In genomic region chr3:99669879-99670555, GRCh38 we compare ENCODE assay signal across 22 cellular contexts. TPM values are rescaled to one million over a fixed set of nuclear protein-coding genes. Genes with fewer than 3 reads are reported as not detected.
A peak's percentile ranks its signal among the peaks of the same experiment; 100 is the strongest.
DNase-seq lines count a peak whose midpoint lies in the region; ATAC-seq, FAIRE-seq and TF ChIP-seq lines count a peak whose summit lies in the region.
"Had no signal": no experiment of that assay in that cellular context is flagged by ENCODE, and none has a peak within 500 bp of the region (broad histone marks: within the 10 kb centered on the region; RNA-seq: fewer than 3 reads in every experiment).

No MANE protein-coding gene starts in this region.

- H3K27ac ChIP-seq in HepG2 (ENCODE audit: extremely low read length, insufficient read depth, low read length) (no peak overlapping the region), right lobe of liver (no peak overlapping the region), K562 (ENCODE audit: extremely low read depth, low read depth, low read length) (no peak overlapping the region)
- H3K27ac ChIP-seq: hepatocyte, neutrophil had no signal

- DNase-seq in HepG2 (ENCODE audit: low spot score): no peak
- DNase-seq in right lobe of liver: no peak
- DNase-seq in K562 (ENCODE audit: extremely low read depth in 1 of 4, low spot score in 3 of 4): no peak
- peak; percentile 42 for DNase-seq in fibroblast of peridontal ligament (ENCODE audit: extremely low read depth)
- no peak for DNase-seq in iPS-NIHi11 (ENCODE audit: low spot score)
- DNase-seq: activated CD8-positive, alpha-beta memory T cell treated with anti-CD3 and anti-CD28 coated beads for 24 hours; activated naive CD4-positive, alpha-beta T cell treated with Interleukin-2 at 50 U/mL for 16 hours; activated T-cell treated with anti-CD3 and anti-CD28 coated beads, Interleukin-2, amount 50 U/mL, for 4 hours; amygdala; effector memory CD8-positive, alpha-beta T cell; MG63; NCI-H1436; NCI-H524; stimulated activated CD4-positive, alpha-beta T cell treated with anti-CD3 and anti-CD28 coated beads, Interleukin-12 subunit alpha, Interleukin-12 subunit beta, amount 100 ng/mL, for 4 hours had no signal

- H3K9ac ChIP-seq in HepG2 (ENCODE audit: insufficient read depth, low read depth, low read length): no peak overlapping the region
- no peak overlapping the region for H3K9ac ChIP-seq in K562 (ENCODE audit: insufficient read depth in 1 of 2, low read depth in 2 of 2, low read length in 2 of 2)

- H3K9me1 ChIP-seq in K562 (ENCODE audit: control insufficient read depth, insufficient read depth, low read length): no peaks in the 10 kb centered on the region

- H3K4me3 ChIP-seq in HepG2 (replicated peaks in 1 of 3; ENCODE audit: insufficient read depth in 1 of 3, low read depth in 2 of 3, low read length in 3 of 3): no peak overlapping the region
- H3K4me3 ChIP-seq in right lobe of liver: no peak overlapping the region
- H3K4me3 ChIP-seq in K562: no peak overlapping the region
- H3K4me3 ChIP-seq: hepatocyte, lung, MG63 had no signal

- TF ChIP-seq RAD21 in HepG2 (CRISPR knock-in tag; IDR thresholded peaks at IDR 0.05): no peak
- TF ChIP-seq RAD21 in K562 (CRISPR knock-in tag; conservative IDR thresholded peaks at IDR 0.05 in 1 of 2, IDR thresholded peaks at IDR 0.05 in 1 of 2): no peak

- ATAC-seq in HepG2 (no peak), right lobe of liver (no peak), K562 (no peak), HG03159 (IDR thresholded peaks at IDR 0.05; ENCODE audit: unreplicated experiment) (no peak), GM19455 (IDR thresholded peaks at IDR 0.05; ENCODE audit: unreplicated experiment) (no peak), GM21367 (IDR thresholded peaks at IDR 0.05; ENCODE audit: unreplicated experiment) (no peak)
- ATAC-seq: activated CD4-positive, CD25-positive, alpha-beta regulatory T cell treated with anti-CD3 and anti-CD28 coated beads, Interleukin-2, amount 50 U/mL, for 24 hours; activated T-cell treated with anti-CD3 and anti-CD28 coated beads, Interleukin-2, amount 50 U/mL, for 4 hours; effector memory CD8-positive, alpha-beta T cell had no signal

- H3K4me2 ChIP-seq in HepG2 (ENCODE audit: low read depth, low read length) (no peak overlapping the region), K562 (ENCODE audit: insufficient read depth, low read length) (no peak overlapping the region)
- H3K4me2 ChIP-seq: hepatocyte had no signal

- H3K36me3 ChIP-seq in HepG2 (replicated peaks in 1 of 2; ENCODE audit: control insufficient read depth in 1 of 2, insufficient read depth in 2 of 2, low read length in 2 of 2) (no peaks in the 10 kb centered on the region), right lobe of liver (no peaks in the 10 kb centered on the region), K562 (ENCODE audit: control insufficient read depth, insufficient read depth, low read length) (no peaks in the 10 kb centered on the region)
- H3K36me3 ChIP-seq: neutrophil had no signal

- POLR2A ChIA-PET in HepG2 (lab: Yijun Ruan, JAX) (no interaction called here), K562 (lab: Yijun Ruan, JAX) (no interaction called here)

- TF ChIP-seq CTCF in HepG2 (CRISPR knock-in tag; IDR thresholded peaks at IDR 0.05) (no peak), right lobe of liver (IDR thresholded peaks at IDR 0.05) (no peak), K562 (IDR thresholded peaks at IDR 0.05 in 2 of 3, conservative IDR thresholded peaks at IDR 0.05 in 1 of 3; ENCODE audit: insufficient read depth in 2 of 3, low read depth in 1 of 3, low read length in 3 of 3) (no peak)

- H3K79me2 ChIP-seq in HepG2 (ENCODE audit: insufficient read depth, low read length) (no peaks in the 10 kb centered on the region), K562 (ENCODE audit: control insufficient read depth, insufficient read depth, low read length) (no peaks in the 10 kb centered on the region)
- H3K79me2 ChIP-seq: hepatocyte had no signal

- in situ Hi-C loops in HepG2 (cut with HindIII; ENCODE audit: extremely low pct_ligation_motif_present, low pct_unique_long_range_greater_than_20kb): no loop called here
- in situ Hi-C loops in K562 (cut with MboI): no loop called here

- CTCF ChIA-PET in HepG2 (lab: Yijun Ruan, JAX; ENCODE audit: low intra/inter-chr PET ratio, low total read pairs) (no interaction called here), K562 (lab: Yijun Ruan, JAX; ENCODE audit: low intra/inter-chr PET ratio) (no interaction called here)

- H2AFZ ChIP-seq in HepG2 (ENCODE audit: low read length) (no peak overlapping the region), K562 (ENCODE audit: low read depth, low read length) (no peak overlapping the region)
- H2AFZ ChIP-seq: hepatocyte had no signal

- H4K20me1 ChIP-seq in HepG2 (ENCODE audit: insufficient read depth, low read length) (no peaks in the 10 kb centered on the region), K562 (replicated peaks; ENCODE audit: control insufficient read depth, insufficient read depth, low read length) (no peaks in the 10 kb centered on the region)

- H3K4me1 ChIP-seq in HepG2 (ENCODE audit: insufficient read depth, low read length): no peaks in the 10 kb centered on the region
- no peaks in the 10 kb centered on the region for H3K4me1 ChIP-seq in right lobe of liver
- no peaks in the 10 kb centered on the region for H3K4me1 ChIP-seq in K562 (replicated peaks in 1 of 2; ENCODE audit: control insufficient read depth in 2 of 2, insufficient read depth in 2 of 2, low read length in 2 of 2)

- TF ChIP-seq POLR2A in HepG2 (IDR thresholded peaks at IDR 0.05; ENCODE audit: insufficient read depth in 1 of 2, low read depth in 2 of 2, low read length in 2 of 2) (no peak), right lobe of liver (IDR thresholded peaks at IDR 0.05) (no peak), K562 (conservative IDR thresholded peaks at IDR 0.05) (no peak)

- no TSS peak for BruUV-seq in HepG2 (replicated peaks; lab: Mats Ljungman, UMichigan)
- BruUV-seq in K562 (replicated peaks; lab: Mats Ljungman, UMichigan): no TSS peak

- H3K9me3 ChIP-seq in HepG2 (ENCODE audit: low read length) (no peaks in the 10 kb centered on the region), right lobe of liver (no peaks in the 10 kb centered on the region), K562 (replicated peaks; ENCODE audit: control insufficient read depth, insufficient read depth, low read depth, low read length) (no peaks in the 10 kb centered on the region)
- H3K9me3 ChIP-seq: MG63, neutrophil had no signal

- TF ChIP-seq EP300 in HepG2 (IDR thresholded peaks at IDR 0.05; ENCODE audit: low read depth in 2 of 2, low read length in 2 of 2) (no peak), HepG2 (CRISPR knock-in tag; IDR thresholded peaks at IDR 0.05; ENCODE audit: borderline replicate concordance) (no peak), K562 (IDR thresholded peaks at IDR 0.05; ENCODE audit: low read length) (no peak)

- no peaks in the 10 kb centered on the region; a peak in 1 of 5 replicates for H3K27me3 ChIP-seq in HepG2 (ENCODE audit: control insufficient read depth in 1 of 2, insufficient read depth in 2 of 2, low read length in 2 of 2)
- no peaks in the 10 kb centered on the region for H3K27me3 ChIP-seq in right lobe of liver
- no peaks in the 10 kb centered on the region for H3K27me3 ChIP-seq in K562 (ENCODE audit: control insufficient read depth in 2 of 2, insufficient read depth in 2 of 2, low read length in 2 of 2)
- H3K27me3 ChIP-seq: hepatocyte, MG63, neutrophil had no signal

- WGBS in HepG2 (ENCODE audit: low lambda C conversion rate): 1% methylated on average over 2 of the region's 2 CpGs
- WGBS in right lobe of liver (ENCODE audit: insufficient coverage, low coverage, low lambda C conversion rate, missing lambda C conversion rate): 58% methylated on average over 2 of the region's 2 CpGs
- 0% methylated on average over 2 of the region's 2 CpGs for WGBS in K562 (ENCODE audit: insufficient coverage, low coverage, missing lambda C conversion rate)

- intact Hi-C loops in HepG2 (cut with micrococcal nuclease; ENCODE audit: unreplicated experiment) (no loop called here), right lobe of liver (cut with DNase I) (no loop called here), K562 (cut with micrococcal nuclease) (no loop called here)

- FAIRE-seq in HepG2 (lab: Jason Lieb, UNC): no peak
- FAIRE-seq in K562 (lab: Jason Lieb, UNC): no peak
- FAIRE-seq: islet of Langerhans had no signal

RNA-seq across cellular contexts. Expression of gene COL8A1, which starts 31.6 kb away (rescaled TPM):
- total RNA-seq in HepG2 (2016; rRNA removed; fragmentation: Illumina TruSeq; extraction: Trizol) (not detected in 2 replicates), right lobe of liver (1 to 10 TPM in 2 of 6 experiments, under 1 TPM in 4; 0.56 to 1.5 (median 0.79) TPM), K562 (2014; rRNA removed) (not detected in 2 replicates), K562 (2014; rRNA removed; fragmentation: Illumina TruSeq; extraction: Trizol) (not detected in 2 replicates), K562 (2015; rRNA removed; fragmentation: Illumina TruSeq; extraction: Trizol) (not detected in 2 replicates), K562 (2021) (0.07 and 0.16 TPM in 2 replicates)
- total RNA-seq in HepG2 (2016; cell fraction: cytosol; rRNA removed; fragmentation: Illumina TruSeq; extraction: Trizol; ENCODE audit: low read depth): not detected in 2 replicates
- not detected in 2 replicates for total RNA-seq in HepG2 (2016; cell fraction: insoluble cytoplasmic fraction; rRNA removed; fragmentation: Illumina TruSeq; extraction: Trizol)
- total RNA-seq in HepG2 (2016; cell fraction: membrane; rRNA removed; fragmentation: Illumina TruSeq; extraction: Trizol): not detected in 2 replicates
- total RNA-seq in HepG2 (2016; cell fraction: nucleus; rRNA removed; fragmentation: Illumina TruSeq; extraction: Trizol): not detected in 2 replicates
- polyA plus RNA-seq in HepG2 (2011; rRNA removed) (not detected in 2 replicates), K562 (2011; rRNA removed) (not detected in 2 replicates), K562 (2014; fragmentation: Illumina TruSeq; extraction: Trizol) (not detected in 2 replicates), K562 (2014; fragmentation: Nextera tagmentation; extraction: Ambion mirVana) (not detected), K562 (2014; rRNA removed) (not detected in 2 replicates)
- polyA plus RNA-seq in HepG2 (2011; cell fraction: cytosol; rRNA removed): not detected in 2 replicates
- polyA plus RNA-seq in HepG2 (2011; cell fraction: nucleus; rRNA removed): not detected in 2 replicates
- 0.05 TPM in 1 of 2 replicates, not detected in the other for polyA plus RNA-seq in HepG2 (2012)
- polyA plus RNA-seq in HepG2 (2016; cell fraction: cytosol; fragmentation: Illumina TruSeq; extraction: Trizol; ENCODE audit: low read depth): not detected in 2 replicates
- not detected in 2 replicates for polyA plus RNA-seq in HepG2 (2016; cell fraction: insoluble cytoplasmic fraction; fragmentation: Illumina TruSeq; extraction: Trizol; ENCODE audit: low read depth)
- not detected in 2 replicates for polyA plus RNA-seq in HepG2 (2016; cell fraction: membrane; fragmentation: Illumina TruSeq; extraction: Trizol; ENCODE audit: low read depth)
- polyA plus RNA-seq in HepG2 (2016; cell fraction: nucleus; fragmentation: Illumina TruSeq; extraction: Trizol; ENCODE audit: insufficient read depth, low read depth): not detected in 2 replicates
- polyA minus RNA-seq in HepG2 (2011; rRNA and poly(A)+ RNA removed; ENCODE audit: low replicate concordance): not detected in 2 replicates
- not detected in 2 replicates for polyA minus RNA-seq in HepG2 (2011; cell fraction: cytosol; rRNA and poly(A)+ RNA removed)
- polyA minus RNA-seq in HepG2 (2011; cell fraction: nucleus; rRNA and poly(A)+ RNA removed): 0.12 TPM in 1 of 2 replicates, not detected in the other
- total RNA-seq in K562 (2011; cell fraction: chromatin; rRNA removed; ENCODE audit: low replicate concordance): not detected in 2 replicates
- not detected in 2 replicates for total RNA-seq in K562 (2011; cell fraction: nucleolus; rRNA removed)
- not detected in 2 replicates for total RNA-seq in K562 (2011; cell fraction: nucleoplasm; rRNA removed)
- 0.03 TPM in 1 of 2 replicates, not detected in the other for polyA plus RNA-seq in K562 (2011; cell fraction: cytosol; rRNA removed)
- not detected in 2 replicates for polyA plus RNA-seq in K562 (2011; cell fraction: nucleus; rRNA removed)
- polyA plus RNA-seq in K562 (2012): 0.03 TPM in 1 of 2 replicates, not detected in the other
- not detected in 2 replicates for polyA minus RNA-seq in K562 (2011; rRNA and poly(A)+ RNA removed)
- not detected in 2 replicates for polyA minus RNA-seq in K562 (2011; cell fraction: cytosol; rRNA and poly(A)+ RNA removed)
- not detected in 2 replicates for polyA minus RNA-seq in K562 (2011; cell fraction: nucleus; rRNA and poly(A)+ RNA removed)

Comparison
In these comparisons a context has a peak if more than half of its experiments do, and no peak if none do; other contexts are left out.
1. Of the 241 proteins assayed by ChIP-seq in both HepG2 and K562: peak only in HepG2: none; only in K562: MAFG; in both: MAFF and MAFK; in neither: 238.